Comparison of ENCODE assay signal across 11 cellular contexts in genomic region chrX:151543706-151544105, GRCh38. TPM values are rescaled to one million over a fixed set of nuclear protein-coding genes. Genes with fewer than 3 reads are reported as not detected.
A peak's percentile ranks its signal among the peaks of the same experiment; 100 is the strongest.
DNase-seq lines count a peak whose midpoint lies in the region; ATAC-seq, FAIRE-seq and TF ChIP-seq lines count a peak whose summit lies in the region.
"Had no signal": no experiment of that assay in that cellular context is flagged by ENCODE, and none has a peak within 500 bp of the region (broad histone marks: within the 10 kb centered on the region; RNA-seq: fewer than 3 reads in every experiment).

No MANE protein-coding gene starts in this region.

- no peak for FAIRE-seq in frontal cortex (lab: Jason Lieb, UNC)

- ATAC-seq in activated CD4-positive, alpha-beta T cell treated with anti-CD3 and anti-CD28 coated beads for 36 hours = no peak
- ATAC-seq in GM21360 (IDR thresholded peaks at IDR 0.05; ENCODE audit: unreplicated experiment) = peak; percentile 75

- H3K9me3 ChIP-seq in right atrium auricular region = no peaks in the 10 kb centered on the region
- H3K9me3 ChIP-seq: suprapubic skin had no signal

- CTCF ChIA-PET in activated CD4-positive, alpha-beta T cell treated with anti-CD3 and anti-CD28 coated beads, Interleukin-2, amount 10 ng/mL, durations not matched to agents 7 days and 5 days (lab: Charles Lee) = no interaction called here
- CTCF ChIA-PET in activated CD4-positive, alpha-beta T cell treated with anti-CD3 and anti-CD28 coated beads for 36 hours (lab: Charles Lee) = no interaction called here

- peak; percentile 5 for DNase-seq in activated CD4-positive, alpha-beta T cell treated with anti-CD3 and anti-CD28 coated beads, Interleukin-2, amount 10 ng/mL, durations not matched to agents 7 days and 5 days
- no peak for DNase-seq in activated CD4-positive, alpha-beta T cell treated with anti-CD3 and anti-CD28 coated beads for 36 hours
- peak; percentile 3 for DNase-seq in LoVo (ENCODE audit: low spot score)
- DNase-seq in iris pigment epithelial cell (ENCODE audit: low read depth) = peak; percentile 28
- DNase-seq in DMS153 (lab: John Stamatoyannopoulos, UW) = no peak
- no peak for DNase-seq in right atrium auricular region (ENCODE audit: low spot score)
- no peak for DNase-seq in frontal cortex (ENCODE audit: low spot score in 2 of 2)
- DNase-seq: activated T-cell treated with anti-CD3 and anti-CD28 coated beads, Interleukin-2, amount 50 U/mL, for 24 hours; NCI-H2081 had no signal

- H3K36me3 ChIP-seq in right atrium auricular region = no peaks in the 10 kb centered on the region
- H3K36me3 ChIP-seq: suprapubic skin had no signal

- POLR2A ChIA-PET in activated CD4-positive, alpha-beta T cell treated with anti-CD3 and anti-CD28 coated beads, Interleukin-2, amount 10 ng/mL, durations not matched to agents 7 days and 5 days (lab: Charles Lee) = no interaction called here
- POLR2A ChIA-PET in activated CD4-positive, alpha-beta T cell treated with anti-CD3 and anti-CD28 coated beads for 36 hours (lab: Charles Lee) = no interaction called here

- no peaks in the 10 kb centered on the region for H3K4me1 ChIP-seq in right atrium auricular region
- H3K4me1 ChIP-seq: suprapubic skin had no signal

- no peak overlapping the region for H3K4me3 ChIP-seq in right atrium auricular region
- H3K4me3 ChIP-seq: suprapubic skin had no signal

- no peak overlapping the region for H3K27ac Mint-ChIP-seq in activated CD4-positive, alpha-beta T cell treated with anti-CD3 and anti-CD28 coated beads, Interleukin-2, amount 10 ng/mL, durations not matched to agents 7 days and 5 days
- H3K27ac Mint-ChIP-seq in activated CD4-positive, alpha-beta T cell treated with anti-CD3 and anti-CD28 coated beads for 36 hours = no peak overlapping the region
- H3K27ac Mint-ChIP-seq: activated T-cell treated with anti-CD3 and anti-CD28 coated beads, Interleukin-2, amount 50 U/mL, for 24 hours had no signal

- H3K36me3 Mint-ChIP-seq in activated CD4-positive, alpha-beta T cell treated with anti-CD3 and anti-CD28 coated beads, Interleukin-2, amount 10 ng/mL, durations not matched to agents 7 days and 5 days (ENCODE audit: low read depth) = no peaks in the 10 kb centered on the region
- no peaks in the 10 kb centered on the region for H3K36me3 Mint-ChIP-seq in activated CD4-positive, alpha-beta T cell treated with anti-CD3 and anti-CD28 coated beads for 36 hours (ENCODE audit: low read depth)

- H3K27me3 ChIP-seq in right atrium auricular region = no peaks in the 10 kb centered on the region
- H3K27me3 ChIP-seq: suprapubic skin had no signal

- no peak for TF ChIP-seq CTCF in right atrium auricular region (IDR thresholded peaks at IDR 0.05)

- H3K27me3 Mint-ChIP-seq in activated CD4-positive, alpha-beta T cell treated with anti-CD3 and anti-CD28 coated beads, Interleukin-2, amount 10 ng/mL, durations not matched to agents 7 days and 5 days = peaks cover 2% of the 10 kb centered on the region
- H3K27me3 Mint-ChIP-seq in activated CD4-positive, alpha-beta T cell treated with anti-CD3 and anti-CD28 coated beads for 36 hours = no peaks in the 10 kb centered on the region

- no peak overlapping the region for H3K27ac ChIP-seq in right atrium auricular region
- H3K27ac ChIP-seq: suprapubic skin had no signal

- H3K4me3 Mint-ChIP-seq in activated CD4-positive, alpha-beta T cell treated with anti-CD3 and anti-CD28 coated beads, Interleukin-2, amount 10 ng/mL, durations not matched to agents 7 days and 5 days = no peak overlapping the region
- no peak overlapping the region for H3K4me3 Mint-ChIP-seq in activated CD4-positive, alpha-beta T cell treated with anti-CD3 and anti-CD28 coated beads for 36 hours
- H3K4me3 Mint-ChIP-seq: activated T-cell treated with anti-CD3 and anti-CD28 coated beads, Interleukin-2, amount 50 U/mL, for 24 hours had no signal

- peaks cover 6% of the 10 kb centered on the region for H3K4me1 Mint-ChIP-seq in activated CD4-positive, alpha-beta T cell treated with anti-CD3 and anti-CD28 coated beads, Interleukin-2, amount 10 ng/mL, durations not matched to agents 7 days and 5 days
- H3K4me1 Mint-ChIP-seq in activated CD4-positive, alpha-beta T cell treated with anti-CD3 and anti-CD28 coated beads for 36 hours = no peaks in the 10 kb centered on the region

- intact Hi-C loops in activated CD4-positive, alpha-beta T cell treated with anti-CD3 and anti-CD28 coated beads for 36 hours (cut with DNase I, micrococcal nuclease) = no loop called here

- H3K9me3 Mint-ChIP-seq in activated CD4-positive, alpha-beta T cell treated with anti-CD3 and anti-CD28 coated beads, Interleukin-2, amount 10 ng/mL, durations not matched to agents 7 days and 5 days = no peaks in the 10 kb centered on the region
- H3K9me3 Mint-ChIP-seq in activated CD4-positive, alpha-beta T cell treated with anti-CD3 and anti-CD28 coated beads for 36 hours (ENCODE audit: low read depth) = no peaks in the 10 kb centered on the region
- H3K9me3 Mint-ChIP-seq: activated T-cell treated with anti-CD3 and anti-CD28 coated beads, Interleukin-2, amount 50 U/mL, for 24 hours had no signal

RNA-seq across cellular contexts. Expression of gene PASD1, which starts 19.8 kb away (rescaled TPM):
- not detected for total RNA-seq in activated CD4-positive, alpha-beta T cell treated with anti-CD3 and anti-CD28 coated beads, Interleukin-2, amount 10 ng/mL, durations not matched to agents 7 days and 5 days
- not detected for total RNA-seq in activated CD4-positive, alpha-beta T cell treated with anti-CD3 and anti-CD28 coated beads for 36 hours
- total RNA-seq in right atrium auricular region = not detected
- not detected for total RNA-seq in frontal cortex
- total RNA-seq: suprapubic skin had no signal

Comparison
In these comparisons a context has a peak if more than half of its experiments do, and no peak if none do; other contexts are left out.
1. DNase-seq: peak in activated CD4-positive, alpha-beta T cell treated with anti-CD3 and anti-CD28 coated beads, Interleukin-2, amount 10 ng/mL, durations not matched to agents 7 days and 5 days (single experiment), LoVo (single experiment) and iris pigment epithelial cell (single experiment); none in activated CD4-positive, alpha-beta T cell treated with anti-CD3 and anti-CD28 coated beads for 36 hours (single experiment), DMS153 (single experiment), right atrium auricular region (single experiment) and frontal cortex (0 of 2).